In the genomic region with DNA sequence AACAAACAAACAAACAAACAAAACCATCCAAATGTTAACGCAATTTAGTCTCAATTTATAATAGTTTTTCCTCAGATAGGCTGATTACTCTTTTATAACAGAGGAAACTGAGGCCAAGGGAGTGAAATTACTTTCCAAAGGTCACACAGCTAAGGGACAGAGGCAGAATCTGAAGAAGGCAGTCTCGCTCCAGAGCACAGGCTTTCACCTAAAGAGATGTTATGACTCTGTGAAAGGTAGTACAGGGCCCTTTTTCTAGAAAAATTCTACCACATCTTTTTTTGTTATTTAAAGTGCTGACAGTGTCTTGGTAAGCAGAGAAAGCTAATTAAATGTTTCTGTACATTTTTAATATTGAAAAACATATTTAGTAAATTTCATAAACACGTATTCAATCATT, we compare ENCODE assay signal across 33 cellular contexts. TPM values are rescaled to one million over a fixed set of nuclear protein-coding genes. Genes with fewer than 3 reads are reported as not detected.
"Had no signal": no experiment of that assay in that cellular context is flagged by ENCODE, and none has a peak within 500 bp of the region (broad histone marks: within the 10 kb centered on the region; RNA-seq: fewer than 3 reads in every experiment).

No MANE protein-coding gene starts in this region.

- H3K4me3 ChIP-seq: ascending aorta, cardiac muscle cell, colonic mucosa had no signal

- H3K27me3 ChIP-seq: ascending aorta, cardiac muscle cell, colonic mucosa had no signal

- H3K36me3 ChIP-seq: ascending aorta, cardiac muscle cell, colonic mucosa, WERI-Rb-1 had no signal

- DNase-seq: activated CD4-positive, alpha-beta memory T cell treated with anti-CD3 and anti-CD28 coated beads, Interleukin-2, amount 10 ng/mL, durations not matched to agents 7 days and 5 days; activated CD4-positive, alpha-beta T cell treated with anti-CD3 and anti-CD28 coated beads for 1 hour; activated CD4-positive, alpha-beta T cell treated with anti-CD3 and anti-CD28 coated beads for 36 hours; activated CD4-positive, alpha-beta T cell treated with anti-CD3 and anti-CD28 coated beads for 48 hours; activated CD4-positive, alpha-beta T cell treated with anti-CD3 and anti-CD28 coated beads, Interleukin-2, amount 10 ng/mL, durations not matched to agents 7 days and 5 days; activated CD4-positive, alpha-beta T cell treated with anti-CD3 and anti-CD28 coated beads, Interleukin-2, amount 50 U/mL, for 48 hours; activated CD4-positive, CD25-positive, alpha-beta regulatory T cell; activated CD8-positive, alpha-beta memory T cell treated with anti-CD3 and anti-CD28 coated beads for 24 hours; activated CD8-positive, alpha-beta memory T cell treated with anti-CD3 and anti-CD28 coated beads, Interleukin-2, amount 10 ng/mL, durations not matched to agents 7 days and 5 days; activated CD8-positive, alpha-beta memory T cell treated with anti-CD3 and anti-CD28 coated beads, Interleukin-2, amount 50 U/mL, for 48 hours; activated CD8-positive, alpha-beta T cell treated with anti-CD3 and anti-CD28 coated beads, Interleukin-2, amount 10 ng/mL, durations not matched to agents 7 days and 5 days; activated effector memory CD4-positive, alpha-beta T cell treated with Interleukin-2 at 50 U/mL for 16 hours; activated gamma-delta T cell; activated naive CD4-positive, alpha-beta T cell treated with anti-CD3 and anti-CD28 coated beads, Interleukin-2, amount 10 ng/mL, durations not matched to agents 7 days and 5 days; activated naive CD4-positive, alpha-beta T cell treated with Interleukin-2 at 50 U/mL for 16 hours; activated naive CD8-positive, alpha-beta T cell treated with anti-CD3 and anti-CD28 coated beads, Interleukin-2, amount 10 ng/mL, durations not matched to agents 7 days and 5 days; activated naive CD8-positive, alpha-beta T cell treated with anti-CD3 and anti-CD28 coated beads, Interleukin-2, amount 50 U/mL, for 24 hours; activated T-cell treated with anti-CD3 and anti-CD28 coated beads, Interleukin-2, amount 50 U/mL, for 24 hours; activated T-cell treated with anti-CD3 and anti-CD28 coated beads, Interleukin-2, amount 50 U/mL, for 48 hours; amygdala; anterior cingulate cortex; caudate nucleus; cerebellar nuclear complex; colonic mucosa; T-helper 2 cell; T-helper 9 cell; WERI-Rb-1 had no signal

- ATAC-seq: activated CD4-positive, alpha-beta T cell treated with anti-CD3 and anti-CD28 coated beads for 36 hours; activated CD4-positive, CD25-positive, alpha-beta regulatory T cell treated with anti-CD3 and anti-CD28 coated beads, Interleukin-2, amount 50 U/mL, for 24 hours; activated CD8-positive, alpha-beta memory T cell treated with anti-CD3 and anti-CD28 coated beads, Interleukin-2, amount 10 ng/mL, durations not matched to agents 7 days and 5 days; activated CD8-positive, alpha-beta T cell treated with anti-CD3 and anti-CD28 coated beads, Interleukin-2, amount 10 ng/mL, durations not matched to agents 7 days and 5 days; activated naive CD8-positive, alpha-beta T cell treated with anti-CD3 and anti-CD28 coated beads, Interleukin-2, amount 50 U/mL, for 24 hours; WTC11 had no signal

- H3K27ac ChIP-seq: ascending aorta, cardiac muscle cell, colonic mucosa, WERI-Rb-1 had no signal

- H3K9me3 ChIP-seq: ascending aorta, colonic mucosa had no signal

- H3K4me1 ChIP-seq: colonic mucosa had no signal

- FAIRE-seq: bronchial epithelial cell, TTC549 had no signal

RNA-seq across cellular contexts. Expression of a gene that starts 34.9 kb away (rescaled TPM):
- total RNA-seq: activated CD4-positive, alpha-beta memory T cell treated with anti-CD3 and anti-CD28 coated beads, Interleukin-2, amount 10 ng/mL, durations not matched to agents 7 days and 5 days; activated CD4-positive, alpha-beta T cell treated with anti-CD3 and anti-CD28 coated beads, Interleukin-2, amount 10 ng/mL, durations not matched to agents 7 days and 5 days had no signal
